ENCODE assay signal across 8 cellular contexts in genomic region chr3:196287066-196287404, GRCh38. TPM values are rescaled to one million over a fixed set of nuclear protein-coding genes. Genes with fewer than 3 reads are reported as not detected.
DNase-seq lines count a peak whose midpoint lies in the region; ATAC-seq and TF ChIP-seq lines count a peak whose summit lies in the region.

No MANE protein-coding gene starts in this region.

- CTCF ChIA-PET in activated B cell treated with CpG ODN at 0.5 μM for 24 hours (lab: Charles Lee): no interaction called here

- H3K4me1 ChIP-seq in esophagus squamous epithelium: peaks cover 14 to 48% (median 31%) of the 10 kb centered on the region in 3 donors

- WGBS in esophagus squamous epithelium, 2 donors: 0 to 2% methylated on average over 14 to 18 of the region's 18 CpGs

- no peaks in the 10 kb centered on the region for H3K9me3 ChIP-seq in esophagus squamous epithelium

- POLR2A ChIA-PET in activated B cell treated with CpG ODN at 0.5 μM for 24 hours (lab: Charles Lee): interaction anchor here (0.6 to 1.5 kb wide), 5 partner anchors 10 to 454 kb away, joined by 3 to 5 read pairs (median 3); no protein-coding TSS in a partner anchor

- H3K36me3 ChIP-seq in esophagus squamous epithelium: no peaks in the 10 kb centered on the region

- TF ChIP-seq POLR2A in esophagus squamous epithelium (IDR thresholded peaks at IDR 0.05): no peak

- no peaks in the 10 kb centered on the region for H3K27me3 Mint-ChIP-seq in activated B cell treated with CpG ODN at 0.5 μM for 24 hours
- no peaks in the 10 kb centered on the region for H3K27me3 Mint-ChIP-seq in nephron (ENCODE audit: low read depth)

- H3K4me1 Mint-ChIP-seq in activated B cell treated with CpG ODN at 0.5 μM for 24 hours (peaks cover 60% of the 10 kb centered on the region), nephron (peaks cover 30% of the 10 kb centered on the region)

- H3K27ac ChIP-seq in esophagus squamous epithelium: peak overlapping the region; percentile 91 to 97 (median 92)

- peak overlapping the region; percentile 97 for H3K27ac Mint-ChIP-seq in activated B cell treated with CpG ODN at 0.5 μM for 24 hours
- peak overlapping the region; percentile 91 to 98 (median 97) for H3K27ac Mint-ChIP-seq in nephron

- H3K27me3 ChIP-seq in esophagus squamous epithelium: no peaks in the 10 kb centered on the region

- no peaks in the 10 kb centered on the region for H3K9me3 Mint-ChIP-seq in activated B cell treated with CpG ODN at 0.5 μM for 24 hours
- no peaks in the 10 kb centered on the region for H3K9me3 Mint-ChIP-seq in nephron

- intact Hi-C loops in activated B cell treated with CpG ODN at 0.5 μM for 24 hours (cut with micrococcal nuclease): loop anchor here (1.0 kb wide), 3 partner anchors 31 to 205 kb away; partner anchors contain the start of genes DYNLT2B, TFRC and UBXN7
- intact Hi-C loops in esophagus squamous epithelium (cut with DNase I): no loop called here

- H3K4me3 ChIP-seq in esophagus squamous epithelium: peak overlapping the region; percentile 80 to 92 (median 88)

- ATAC-seq in HG03460 (IDR thresholded peaks at IDR 0.05; ENCODE audit: unreplicated experiment): peak; percentile 26
- peak; percentile 37 for ATAC-seq in activated B cell treated with CpG ODN at 0.5 μM for 24 hours (ENCODE audit: low read depth)

- TF ChIP-seq CTCF in activated B cell treated with CpG ODN at 0.5 μM for 24 hours (IDR thresholded peaks at IDR 0.05) (no peak), esophagus squamous epithelium (IDR thresholded peaks at IDR 0.05) (no peak), nephron (IDR thresholded peaks at IDR 0.05; ENCODE audit: unreplicated experiment in 3 of 3) (no peak)

- H3K36me3 Mint-ChIP-seq in activated B cell treated with CpG ODN at 0.5 μM for 24 hours (ENCODE audit: low read depth) (peaks cover 8% of the 10 kb centered on the region), nephron (ENCODE audit: low read depth) (peaks cover 5% of the 10 kb centered on the region)

- DNase-seq in SIG-M5 treated with dmso at 0.1 percent for 504 hours (lab: John Stamatoyannopoulos, UW; ENCODE audit: unreplicated experiment) (peak; percentile 66), SIG-M5 (lab: John Stamatoyannopoulos, UW) (no peak), activated B cell treated with CpG ODN at 0.5 μM for 24 hours (no peak), esophagus squamous epithelium (lab: John Stamatoyannopoulos, UW) (no peak), iPS-NIHi7 (ENCODE audit: extremely low spot score) (no peak)
- no peak for DNase-seq in activated CD4-positive, CD25-positive, alpha-beta regulatory T cell (lab: John Stamatoyannopoulos, UW)

- peak overlapping the region; percentile 98 for H3K4me3 Mint-ChIP-seq in activated B cell treated with CpG ODN at 0.5 μM for 24 hours
- H3K4me3 Mint-ChIP-seq in nephron: peak overlapping the region; percentile 94 to 99 (median 96)

RNA-seq across cellular contexts. Expression of gene PCYT1A, which starts 0.5 kb away (rescaled TPM):
- 54.6 and 58.8 TPM in 2 replicates for total RNA-seq in activated B cell treated with CpG ODN at 0.5 μM for 24 hours
- 100 to 1,000 TPM in 2 of 4 donors, 10 to 100 TPM in 2; 62.9 to 104 (median 91.7) TPM for total RNA-seq in esophagus squamous epithelium

RNA-seq across cellular contexts. Expression of gene DYNLT2B, which starts 31.0 kb away (rescaled TPM):
- total RNA-seq in activated B cell treated with CpG ODN at 0.5 μM for 24 hours (5.1 and 5.2 TPM in 2 replicates), esophagus squamous epithelium (10 to 100 TPM in 1 of 4 donors, 1 to 10 TPM in 3; 6.6 to 16.6 (median 8.4) TPM)

RNA-seq across cellular contexts. Expression of gene TM4SF19, which starts 51.2 kb away (rescaled TPM):
- total RNA-seq in activated B cell treated with CpG ODN at 0.5 μM for 24 hours (not detected in 2 replicates), esophagus squamous epithelium (1 to 10 TPM in 3 of 4 donors, under 1 TPM in 1; 0.76 to 8.3 (median 2.6) TPM)
